Comparison of ENCODE assay signal across 21 cellular contexts in the genomic region with DNA sequence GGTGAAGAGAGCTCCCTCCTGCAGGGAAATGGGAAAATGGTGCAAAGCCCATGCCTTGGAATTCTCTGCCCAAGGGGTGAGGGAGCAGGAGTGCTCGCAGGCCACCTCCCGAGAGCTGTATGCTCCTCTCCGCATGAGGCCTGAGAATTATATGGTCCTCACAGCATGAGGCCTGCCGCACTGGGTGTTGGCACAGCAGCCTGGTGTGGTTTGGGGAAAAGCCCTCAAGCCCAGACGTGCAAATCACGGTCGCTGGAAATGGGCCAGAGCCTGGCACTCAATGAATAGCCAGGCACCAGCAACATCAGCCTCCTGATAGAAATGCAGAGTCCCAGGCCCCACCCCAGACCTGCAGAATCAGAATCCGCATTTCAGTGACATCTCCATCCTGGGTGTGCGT.
"Had no signal": no experiment of that assay in that cellular context is flagged by ENCODE, and none has a peak within 500 bp of the region (broad histone marks: within the 10 kb centered on the region; RNA-seq: fewer than 3 reads in every experiment).

No MANE protein-coding gene starts in this region.

- DNase-seq: activated CD4-positive, alpha-beta T cell treated with anti-CD3 and anti-CD28 coated beads for 36 hours; activated CD4-positive, CD25-positive, alpha-beta regulatory T cell; activated naive CD4-positive, alpha-beta T cell; activated T-cell treated with anti-CD3 and anti-CD28 coated beads for 4 hours; activated T-cell treated with anti-CD3 and anti-CD28 coated beads, Interleukin-2, amount 50 U/mL, for 72 hours; effector memory CD8-positive, alpha-beta T cell; erythroblast; head of caudate nucleus; hypothalamus; immature natural killer cell; left colon; naive thymus-derived CD8-positive, alpha-beta T cell; right cardiac atrium; stimulated activated CD4-positive, alpha-beta T cell treated with anti-CD3 and anti-CD28 coated beads, Interleukin-2, amount 100 ng/mL, for 48 hours; trophoblast cell had no signal

- H3K36me3 ChIP-seq: gastroesophageal sphincter, thoracic aorta had no signal

- H3K4me1 Mint-ChIP-seq: activated CD4-positive, alpha-beta T cell treated with anti-CD3 and anti-CD28 coated beads for 36 hours; immature natural killer cell; naive thymus-derived CD8-positive, alpha-beta T cell had no signal

- H3K4me3 ChIP-seq: coronary artery, gastroesophageal sphincter, thoracic aorta had no signal

- H3K27ac Mint-ChIP-seq: activated CD4-positive, alpha-beta T cell treated with anti-CD3 and anti-CD28 coated beads for 36 hours; activated naive CD4-positive, alpha-beta T cell treated with anti-CD3 and anti-CD28 coated beads, Interleukin-2, amount 50 U/mL, for 72 hours; activated T-cell treated with anti-CD3 and anti-CD28 coated beads, Interleukin-2, amount 50 U/mL, for 72 hours; effector memory CD8-positive, alpha-beta T cell; immature natural killer cell; naive thymus-derived CD8-positive, alpha-beta T cell; stimulated activated naive CD8-positive, alpha-beta T cell treated with anti-CD3 and anti-CD28 coated beads, Interleukin-15, Interleukin-2, amounts not matched to agents 100 ng/mL and 50 ng/mL, for 24 hours had no signal

- H3K27me3 ChIP-seq: gastroesophageal sphincter had no signal

- H3K36me3 Mint-ChIP-seq: immature natural killer cell had no signal

- ATAC-seq: activated CD4-positive, alpha-beta T cell treated with anti-CD3 and anti-CD28 coated beads for 36 hours; activated naive CD4-positive, alpha-beta T cell treated with anti-CD3 and anti-CD28 coated beads, Interleukin-2, amount 50 U/mL, for 72 hours; activated T-cell treated with anti-CD3 and anti-CD28 coated beads, Interleukin-2, amount 50 U/mL, for 72 hours; effector memory CD8-positive, alpha-beta T cell; gastroesophageal sphincter; left colon; naive thymus-derived CD8-positive, alpha-beta T cell; right cardiac atrium had no signal

- H3K27ac ChIP-seq: coronary artery, gastroesophageal sphincter, thoracic aorta had no signal

- H3K9me3 ChIP-seq: thoracic aorta had no signal

- H3K4me3 Mint-ChIP-seq: activated CD4-positive, alpha-beta T cell treated with anti-CD3 and anti-CD28 coated beads for 36 hours; activated T-cell treated with anti-CD3 and anti-CD28 coated beads, Interleukin-2, amount 50 U/mL, for 72 hours; effector memory CD8-positive, alpha-beta T cell; immature natural killer cell; naive thymus-derived CD8-positive, alpha-beta T cell; neural crest cell; stimulated activated naive CD8-positive, alpha-beta T cell treated with anti-CD3 and anti-CD28 coated beads, Interleukin-15, Interleukin-2, amounts not matched to agents 100 ng/mL and 50 ng/mL, for 24 hours had no signal
